2 cellular contexts compared by ENCODE assay signal in the genomic region with DNA sequence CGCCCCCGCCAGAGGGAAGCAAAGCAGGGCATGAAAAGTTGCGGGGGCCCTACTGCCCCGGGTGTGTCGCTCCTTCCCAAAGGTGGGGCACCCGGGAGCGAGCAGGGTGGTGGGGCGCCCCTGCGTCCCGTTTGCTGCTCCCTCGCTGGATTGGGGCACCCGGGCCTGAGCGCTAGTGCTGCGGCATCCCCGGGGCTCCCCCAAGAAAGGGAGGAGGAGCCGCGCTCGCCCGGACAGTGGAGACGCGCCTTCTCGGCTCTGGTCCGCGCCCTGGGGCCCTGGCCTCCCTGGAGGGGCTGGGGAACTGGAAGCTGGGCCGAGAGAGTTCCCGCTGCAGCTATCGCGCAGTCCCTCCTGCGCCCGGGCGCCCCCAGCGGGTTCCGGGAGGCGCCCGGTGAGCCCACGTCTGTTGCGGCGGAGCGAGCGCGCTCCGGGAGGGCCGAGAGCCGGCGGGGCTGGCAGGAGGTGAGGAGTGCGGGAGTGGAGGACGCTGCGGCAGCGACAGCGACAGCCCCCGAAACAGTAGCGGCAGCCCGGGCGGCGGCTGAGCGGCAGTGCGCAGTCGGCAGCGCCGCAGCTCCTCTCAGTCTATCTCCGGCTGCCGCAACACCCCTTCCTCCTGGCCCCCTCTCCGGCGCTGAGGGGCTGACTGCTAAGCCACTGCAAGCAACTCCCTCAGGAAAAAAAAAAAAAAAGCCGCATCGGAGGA.
TF ChIP-seq lines count a peak whose summit lies in the region.

No MANE protein-coding gene starts in this region.

TF ChIP-seq in SK-N-SH, 30 proteins besides CTCF, POLR2A, EP300 and RAD21 (continued from another document and continues in another):
- TF ChIP-seq, protein P1, sequence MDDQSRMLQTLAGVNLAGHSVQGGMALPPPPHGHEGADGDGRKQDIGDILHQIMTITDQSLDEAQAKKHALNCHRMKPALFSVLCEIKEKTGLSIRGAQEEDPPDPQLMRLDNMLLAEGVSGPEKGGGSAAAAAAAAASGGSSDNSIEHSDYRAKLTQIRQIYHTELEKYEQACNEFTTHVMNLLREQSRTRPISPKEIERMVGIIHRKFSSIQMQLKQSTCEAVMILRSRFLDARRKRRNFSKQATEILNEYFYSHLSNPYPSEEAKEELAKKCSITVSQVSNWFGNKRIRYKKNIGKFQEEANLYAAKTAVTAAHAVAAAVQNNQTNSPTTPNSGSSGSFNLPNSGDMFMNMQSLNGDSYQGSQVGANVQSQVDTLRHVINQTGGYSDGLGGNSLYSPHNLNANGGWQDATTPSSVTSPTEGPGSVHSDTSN (IDR thresholded peaks at IDR 0.05), result no peak
- TF ChIP-seq CHD2 (IDR thresholded peaks at IDR 0.05; ENCODE audit: low read length, partially characterized antibody) (peak; percentile 27), RCOR1 (IDR thresholded peaks at IDR 0.05; ENCODE audit: low read length) (no peak), ELF1 (IDR thresholded peaks at IDR 0.05) (peak; percentile 48; the same call in 1 of the 2 replicates), MXI1 (IDR thresholded peaks at IDR 0.05; ENCODE audit: low read depth, low read length) (no peak), RFX5 (IDR thresholded peaks at IDR 0.05; ENCODE audit: low read length) (no peak), NRF1 (IDR thresholded peaks at IDR 0.05; ENCODE audit: low read depth, low read length) (no peak), GABPA (IDR thresholded peaks at IDR 0.05; ENCODE audit: low read depth) (peak; percentile 29; the same call in 1 of the 2 replicates), SMC3 (IDR thresholded peaks at IDR 0.05; ENCODE audit: low read depth, low read length) (no peak), FOXM1 (IDR thresholded peaks at IDR 0.05; ENCODE audit: low read depth) (peak; percentile 50; the same call in 1 of the 2 replicates), GATA2 (CRISPR knock-in tag; IDR thresholded peaks at IDR 0.05) (no peak), JUND (IDR thresholded peaks at IDR 0.05) (no peak), TAF1 (IDR thresholded peaks at IDR 0.05; ENCODE audit: borderline replicate concordance, low read depth, low read length) (peak; percentile 44; the same call in 1 of the 2 replicates), MEF2A (IDR thresholded peaks at IDR 0.05; ENCODE audit: borderline replicate concordance, low read depth) (no peak), SIN3A (IDR thresholded peaks at IDR 0.05; ENCODE audit: borderline replicate concordance, low read depth, low read length) (peak; percentile 50; the same call in 1 of the 2 replicates), YY1 (IDR thresholded peaks at IDR 0.05; ENCODE audit: low read depth) (0 out of 2 replicates have a peak, but pooled peaks have one; percentile 37), EZH2phosphoT487 (IDR thresholded peaks at IDR 0.05; ENCODE audit: borderline replicate concordance, low read depth) (no peak), FOXJ3 (CRISPR knock-in tag; IDR thresholded peaks at IDR 0.05) (no peak)
- TF ChIP-seq, protein P2, sequence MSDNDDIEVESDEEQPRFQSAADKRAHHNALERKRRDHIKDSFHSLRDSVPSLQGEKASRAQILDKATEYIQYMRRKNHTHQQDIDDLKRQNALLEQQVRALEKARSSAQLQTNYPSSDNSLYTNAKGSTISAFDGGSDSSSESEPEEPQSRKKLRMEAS (IDR thresholded peaks at IDR 0.05; ENCODE audit: low read depth), result no peak; the same call in 1 of the 2 replicates
- TF ChIP-seq, protein P3, sequence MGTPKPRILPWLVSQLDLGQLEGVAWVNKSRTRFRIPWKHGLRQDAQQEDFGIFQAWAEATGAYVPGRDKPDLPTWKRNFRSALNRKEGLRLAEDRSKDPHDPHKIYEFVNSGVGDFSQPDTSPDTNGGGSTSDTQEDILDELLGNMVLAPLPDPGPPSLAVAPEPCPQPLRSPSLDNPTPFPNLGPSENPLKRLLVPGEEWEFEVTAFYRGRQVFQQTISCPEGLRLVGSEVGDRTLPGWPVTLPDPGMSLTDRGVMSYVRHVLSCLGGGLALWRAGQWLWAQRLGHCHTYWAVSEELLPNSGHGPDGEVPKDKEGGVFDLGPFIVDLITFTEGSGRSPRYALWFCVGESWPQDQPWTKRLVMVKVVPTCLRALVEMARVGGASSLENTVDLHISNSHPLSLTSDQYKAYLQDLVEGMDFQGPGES (IDR thresholded peaks at IDR 0.05; ENCODE audit: low read depth, low read length), result no peak
- TF ChIP-seq, protein P4, sequence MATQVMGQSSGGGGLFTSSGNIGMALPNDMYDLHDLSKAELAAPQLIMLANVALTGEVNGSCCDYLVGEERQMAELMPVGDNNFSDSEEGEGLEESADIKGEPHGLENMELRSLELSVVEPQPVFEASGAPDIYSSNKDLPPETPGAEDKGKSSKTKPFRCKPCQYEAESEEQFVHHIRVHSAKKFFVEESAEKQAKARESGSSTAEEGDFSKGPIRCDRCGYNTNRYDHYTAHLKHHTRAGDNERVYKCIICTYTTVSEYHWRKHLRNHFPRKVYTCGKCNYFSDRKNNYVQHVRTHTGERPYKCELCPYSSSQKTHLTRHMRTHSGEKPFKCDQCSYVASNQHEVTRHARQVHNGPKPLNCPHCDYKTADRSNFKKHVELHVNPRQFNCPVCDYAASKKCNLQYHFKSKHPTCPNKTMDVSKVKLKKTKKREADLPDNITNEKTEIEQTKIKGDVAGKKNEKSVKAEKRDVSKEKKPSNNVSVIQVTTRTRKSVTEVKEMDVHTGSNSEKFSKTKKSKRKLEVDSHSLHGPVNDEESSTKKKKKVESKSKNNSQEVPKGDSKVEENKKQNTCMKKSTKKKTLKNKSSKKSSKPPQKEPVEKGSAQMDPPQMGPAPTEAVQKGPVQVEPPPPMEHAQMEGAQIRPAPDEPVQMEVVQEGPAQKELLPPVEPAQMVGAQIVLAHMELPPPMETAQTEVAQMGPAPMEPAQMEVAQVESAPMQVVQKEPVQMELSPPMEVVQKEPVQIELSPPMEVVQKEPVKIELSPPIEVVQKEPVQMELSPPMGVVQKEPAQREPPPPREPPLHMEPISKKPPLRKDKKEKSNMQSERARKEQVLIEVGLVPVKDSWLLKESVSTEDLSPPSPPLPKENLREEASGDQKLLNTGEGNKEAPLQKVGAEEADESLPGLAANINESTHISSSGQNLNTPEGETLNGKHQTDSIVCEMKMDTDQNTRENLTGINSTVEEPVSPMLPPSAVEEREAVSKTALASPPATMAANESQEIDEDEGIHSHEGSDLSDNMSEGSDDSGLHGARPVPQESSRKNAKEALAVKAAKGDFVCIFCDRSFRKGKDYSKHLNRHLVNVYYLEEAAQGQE (IDR thresholded peaks at IDR 0.05; ENCODE audit: low read depth, low read length), result 0 out of 2 replicates have a peak, but pooled peaks have one; percentile 2
- TF ChIP-seq, protein P5, sequence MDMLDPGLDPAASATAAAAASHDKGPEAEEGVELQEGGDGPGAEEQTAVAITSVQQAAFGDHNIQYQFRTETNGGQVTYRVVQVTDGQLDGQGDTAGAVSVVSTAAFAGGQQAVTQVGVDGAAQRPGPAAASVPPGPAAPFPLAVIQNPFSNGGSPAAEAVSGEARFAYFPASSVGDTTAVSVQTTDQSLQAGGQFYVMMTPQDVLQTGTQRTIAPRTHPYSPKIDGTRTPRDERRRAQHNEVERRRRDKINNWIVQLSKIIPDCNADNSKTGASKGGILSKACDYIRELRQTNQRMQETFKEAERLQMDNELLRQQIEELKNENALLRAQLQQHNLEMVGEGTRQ (IDR thresholded peaks at IDR 0.05; ENCODE audit: borderline replicate concordance, low read depth, low read length), result no peak

TF ChIP-seq in endothelial cell of umbilical vein, 7 proteins besides CTCF, POLR2A, EP300 and RAD21 (continued from another document):
- TF ChIP-seq GATA2 (IDR thresholded peaks at IDR 0.05; ENCODE audit: insufficient read depth, insufficient read length, low read depth, low read length), result no peak
- TF ChIP-seq, protein P2 (IDR thresholded peaks at IDR 0.05; ENCODE audit: insufficient read depth, insufficient read length), result no peak
- TF ChIP-seq EZH2 (IDR thresholded peaks at IDR 0.05; ENCODE audit: borderline replicate concordance, low read depth, low read length, severe bottlenecking), result no peak
- no peak for TF ChIP-seq POLR2AphosphoS5 (IDR thresholded peaks at IDR 0.05; ENCODE audit: insufficient read depth, low read depth, low read length)
- TF ChIP-seq MYC (IDR thresholded peaks at IDR 0.05; ENCODE audit: low read depth, low read length), result no peak
- no peak for TF ChIP-seq FOS (IDR thresholded peaks at IDR 0.05; ENCODE audit: borderline replicate concordance, insufficient read depth, low read length)
